ENCODE assay signal across 14 cellular contexts in genomic region chr17:29019475-29020181, GRCh38. TPM values are rescaled to one million over a fixed set of nuclear protein-coding genes. Genes with fewer than 3 reads are reported as not detected.
A peak's percentile ranks its signal among the peaks of the same experiment; 100 is the strongest.
DNase-seq lines count a peak whose midpoint lies in the region; ATAC-seq, FAIRE-seq and TF ChIP-seq lines count a peak whose summit lies in the region.
"Had no signal": no experiment of that assay in that cellular context is flagged by ENCODE, and none has a peak within 500 bp of the region (broad histone marks: within the 10 kb centered on the region; RNA-seq: fewer than 3 reads in every experiment).

No MANE protein-coding gene starts in this region.

- H3K23ac ChIP-seq in trophoblast cell (ENCODE audit: low read length): no peak overlapping the region

- FAIRE-seq in urothelium cell line (lab: Jason Lieb, UNC): no peak

- peaks cover 8% of the 10 kb centered on the region for H3K27me3 ChIP-seq in trophoblast cell (ENCODE audit: insufficient read depth, low read length)

- no peaks in the 10 kb centered on the region for H3K79me1 ChIP-seq in trophoblast cell (ENCODE audit: low read length)

- H3K79me2 ChIP-seq in trophoblast cell (ENCODE audit: control insufficient read depth, insufficient read depth, low read length, poor library complexity): no peaks in the 10 kb centered on the region

- peak overlapping the region; percentile 35 for H3K4me3 Mint-ChIP-seq in glutamatergic neuron (ENCODE audit: unreplicated experiment)

- H2AK5ac ChIP-seq in trophoblast cell (ENCODE audit: low read length): no peak overlapping the region

- H2BK12ac ChIP-seq in trophoblast cell (ENCODE audit: low read length): no peak overlapping the region

- no peak overlapping the region for H4K8ac ChIP-seq in trophoblast cell (ENCODE audit: low read depth, low read length)

- no peaks in the 10 kb centered on the region for H3K4me1 ChIP-seq in trophoblast cell (ENCODE audit: control insufficient read depth in 1 of 2, insufficient read depth in 2 of 2, low read length in 2 of 2)
- H3K4me1 ChIP-seq: psoas muscle had no signal

- H3K9me3 Mint-ChIP-seq in glutamatergic neuron (ENCODE audit: unreplicated experiment): no peaks in the 10 kb centered on the region
- H3K9me3 Mint-ChIP-seq: activated naive CD4-positive, alpha-beta T cell treated with anti-CD3 and anti-CD28 coated beads, Interleukin-2, amount 50 U/mL, for 72 hours had no signal

- H4K91ac ChIP-seq in trophoblast cell (ENCODE audit: low read depth, low read length): no peak overlapping the region

- H3K36me3 Mint-ChIP-seq in glutamatergic neuron (ENCODE audit: unreplicated experiment): no peaks in the 10 kb centered on the region

- H3K4me3 ChIP-seq in trophoblast cell (ENCODE audit: low read depth, low read length): no peak overlapping the region
- H3K4me3 ChIP-seq: psoas muscle, SJCRH30 had no signal

- no peak for ATAC-seq in GM21786 (IDR thresholded peaks at IDR 0.05; ENCODE audit: unreplicated experiment)
- ATAC-seq: activated naive CD4-positive, alpha-beta T cell treated with anti-CD3 and anti-CD28 coated beads, Interleukin-2, amount 50 U/mL, for 72 hours; psoas muscle had no signal

- H4K12ac ChIP-seq in trophoblast cell (ENCODE audit: low read depth, low read length): no peak overlapping the region

- H3K9ac ChIP-seq in trophoblast cell (ENCODE audit: low read length): no peak overlapping the region

- H3K4me2 ChIP-seq in trophoblast cell (ENCODE audit: low read length): peak overlapping the region; percentile 36

- no peak for TF ChIP-seq CTCF in glutamatergic neuron (IDR thresholded peaks at IDR 0.05; ENCODE audit: partially characterized antibody, unreplicated experiment)

- H2AFZ ChIP-seq in trophoblast cell (ENCODE audit: insufficient read depth, low read length, poor library complexity): no peak overlapping the region

- no peak overlapping the region for H3K14ac ChIP-seq in trophoblast cell (ENCODE audit: low read length)

- H3K4me1 Mint-ChIP-seq in glutamatergic neuron (ENCODE audit: low read depth, unreplicated experiment): peaks cover 16% of the 10 kb centered on the region

- peak; percentile 32 for DNase-seq in DMS153 (lab: John Stamatoyannopoulos, UW)
- DNase-seq in DMS153 treated with DMSO at 0.1 percent for 48 hours (lab: John Stamatoyannopoulos, UW; ENCODE audit: unreplicated experiment): no peak
- DNase-seq in NCI-H774 (lab: John Stamatoyannopoulos, UW): peak; percentile 55
- DNase-seq in glutamatergic neuron: no peak
- DNase-seq in trophoblast cell: no peak
- no peak for DNase-seq in urothelium cell line (ENCODE audit: low spot score)
- DNase-seq in activated CD4-positive, alpha-beta T cell treated with anti-CD3 and anti-CD28 coated beads, Interleukin-2, amount 50 U/mL, for 1 hour: no peak
- DNase-seq: activated CD4-positive, alpha-beta T cell treated with anti-CD3 and anti-CD28 coated beads for 4 hours; NCI-H1694 treated with DMSO at 0.1 percent for 48 hours; psoas muscle had no signal

- H3K9me3 ChIP-seq in trophoblast cell (ENCODE audit: insufficient read depth, low read depth, low read length): no peaks in the 10 kb centered on the region
- H3K9me3 ChIP-seq: psoas muscle, SJCRH30 had no signal

- no peaks in the 10 kb centered on the region for H3K36me3 ChIP-seq in trophoblast cell (ENCODE audit: control insufficient read depth in 1 of 2, insufficient read depth in 2 of 2, low read length in 2 of 2)
- H3K36me3 ChIP-seq: SJCRH30 had no signal

- no peak overlapping the region for H3K27ac Mint-ChIP-seq in glutamatergic neuron (ENCODE audit: unreplicated experiment)
- H3K27ac Mint-ChIP-seq: activated naive CD4-positive, alpha-beta T cell treated with anti-CD3 and anti-CD28 coated beads, Interleukin-2, amount 50 U/mL, for 72 hours had no signal

- no peak overlapping the region for H3K27ac ChIP-seq in trophoblast cell (ENCODE audit: low read depth, low read length)
- H3K27ac ChIP-seq: 22Rv1, psoas muscle, SJCRH30 had no signal

- no peak overlapping the region for H3K18ac ChIP-seq in trophoblast cell (ENCODE audit: low read length)

- WGBS in trophoblast cell (ENCODE audit: extremely low coverage, insufficient coverage, insufficient read length): no CpG with 5 or more reads among the region's 39 CpGs

- H3K27me3 Mint-ChIP-seq in glutamatergic neuron (ENCODE audit: unreplicated experiment): peaks cover 6% of the 10 kb centered on the region

- H2BK120ac ChIP-seq in trophoblast cell (ENCODE audit: insufficient read depth, low read length, poor library complexity): no peak overlapping the region

- no peak overlapping the region for H2BK5ac ChIP-seq in trophoblast cell (ENCODE audit: low read depth, low read length, poor library complexity)

- no peak overlapping the region for H3K4ac ChIP-seq in trophoblast cell (ENCODE audit: low read depth, low read length)

RNA-seq across cellular contexts. Expression of gene SEZ6, which starts 13.8 kb away (rescaled TPM):
- total RNA-seq in glutamatergic neuron (ENCODE audit: unreplicated experiment): 6.7 TPM
- 0.11 and 0.18 TPM in 2 replicates for polyA plus RNA-seq in trophoblast cell (2013)
- total RNA-seq: psoas muscle had no signal

RNA-seq across cellular contexts. Expression of gene PIPOX, which starts 23.3 kb away (rescaled TPM):
- total RNA-seq in glutamatergic neuron (ENCODE audit: unreplicated experiment): 1.4 TPM
- 0.37 and 0.40 TPM in 2 replicates for polyA plus RNA-seq in trophoblast cell (2013)

Comparison
In these comparisons a context has a peak if more than half of its experiments do, and no peak if none do; other contexts are left out.
1. DNase-seq: peak in DMS153 (single experiment) and NCI-H774 (single experiment); none in DMS153 treated with DMSO at 0.1 percent for 48 hours (single experiment), glutamatergic neuron (single experiment), trophoblast cell (0 of 2), urothelium cell line (single experiment) and activated CD4-positive, alpha-beta T cell treated with anti-CD3 and anti-CD28 coated beads, Interleukin-2, amount 50 U/mL, for 1 hour (single experiment).